Comparison of ENCODE assay signal across 8 cellular contexts in the genomic region with DNA sequence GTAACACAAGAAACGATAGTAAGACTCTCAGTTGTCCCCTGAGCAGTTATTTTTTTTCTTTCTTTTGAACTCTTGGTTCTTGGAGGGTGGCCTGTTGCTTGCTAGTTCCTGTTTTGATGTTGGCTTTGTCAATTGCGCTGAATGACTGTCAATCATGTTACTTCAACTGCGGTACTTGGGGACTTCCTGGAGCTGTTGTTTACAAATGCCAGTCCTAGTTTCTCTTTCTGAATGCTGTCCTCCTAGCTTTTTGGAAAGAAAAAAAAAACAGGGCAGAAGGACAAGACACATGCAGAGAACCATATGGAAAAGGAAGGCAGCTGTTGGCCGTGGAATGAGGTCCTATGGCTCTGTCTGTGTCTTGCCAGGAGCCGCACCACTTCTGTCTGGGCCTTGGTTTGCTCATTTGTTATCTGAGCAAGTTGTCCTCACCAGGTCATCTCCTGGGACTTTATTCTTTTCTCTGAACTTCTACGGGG. TPM values are rescaled to one million over a fixed set of nuclear protein-coding genes. Genes with fewer than 3 reads are reported as not detected.
DNase-seq lines count a peak whose midpoint lies in the region; ATAC-seq and TF ChIP-seq lines count a peak whose summit lies in the region.

No MANE protein-coding gene starts in this region.

- no peaks in the 10 kb centered on the region for H4K20me1 ChIP-seq in MM.1S (ENCODE audit: insufficient read depth, low read length)

- no peaks in the 10 kb centered on the region for H3K36me3 ChIP-seq in MM.1S (replicated peaks; ENCODE audit: insufficient read depth, low read length)
- H3K36me3 ChIP-seq in thymus (ENCODE audit: control insufficient read depth, insufficient read depth), result no peaks in the 10 kb centered on the region

- 40% methylated on average over 6 of the region's 6 CpGs for WGBS in thymus

- H3K9me2 ChIP-seq in MM.1S (replicated peaks; ENCODE audit: insufficient read depth, low read length), result no peaks in the 10 kb centered on the region

- H3K4me2 ChIP-seq in MM.1S (ENCODE audit: low read depth, low read length), result peak overlapping the region; percentile 93

- no peaks in the 10 kb centered on the region for H3K79me2 ChIP-seq in MM.1S (ENCODE audit: low read length)

- H3K9ac ChIP-seq in MM.1S (ENCODE audit: low read length), result peak overlapping the region; percentile 72

- ATAC-seq in GM18498 (IDR thresholded peaks at IDR 0.05; ENCODE audit: unreplicated experiment) (peak; percentile 59), GM21825 (IDR thresholded peaks at IDR 0.05; ENCODE audit: unreplicated experiment) (peak; percentile 54)

- H2AFZ ChIP-seq in MM.1S (ENCODE audit: low read length), result peak overlapping the region; percentile 56

- no peaks in the 10 kb centered on the region for H3K9me3 ChIP-seq in MM.1S (replicated peaks; ENCODE audit: insufficient read depth, low read length)
- no peaks in the 10 kb centered on the region for H3K9me3 ChIP-seq in thymus (ENCODE audit: control insufficient read depth)

- DNase-seq in MM.1S (peak; percentile 93), foreskin melanocyte (no peak), NCI-H146 treated with DMSO at 0.1 percent for 48 hours (lab: John Stamatoyannopoulos, UW; ENCODE audit: unreplicated experiment) (no peak)
- DNase-seq in activated effector memory CD4-positive, alpha-beta T cell treated with anti-CD3 and anti-CD28 coated beads, Interleukin-2, amount 50 U/mL, for 16 hours, result peak; percentile 71

- no peak for TF ChIP-seq CTCF in MM.1S (IDR thresholded peaks at IDR 0.05; ENCODE audit: low read length)

- H3K27me3 ChIP-seq in MM.1S (replicated peaks; ENCODE audit: insufficient read depth, low read length) (no peaks in the 10 kb centered on the region), layer of hippocampus (ENCODE audit: control insufficient read depth, insufficient read depth, low read length) (no peaks in the 10 kb centered on the region), thymus (ENCODE audit: control insufficient read depth, insufficient read depth) (no peaks in the 10 kb centered on the region)

- peak overlapping the region; percentile 54 for H3K4me3 ChIP-seq in MM.1S (ENCODE audit: low read length)
- H3K4me3 ChIP-seq in thymus (ENCODE audit: low read length), result peak overlapping the region; percentile 20

- H3K27ac ChIP-seq in MM.1S (ENCODE audit: low read length) (peak overlapping the region; percentile 97), layer of hippocampus (ENCODE audit: low read depth, low read length) (peak overlapping the region; percentile 65), thymus (ENCODE audit: low read depth) (peak overlapping the region; percentile 97)

- H3K4me1 ChIP-seq in MM.1S (ENCODE audit: low read length) (peaks cover 82% of the 10 kb centered on the region), thymus (ENCODE audit: control insufficient read depth, insufficient read depth, low read length) (peaks cover 71% of the 10 kb centered on the region)

- H3F3A ChIP-seq in MM.1S (ENCODE audit: insufficient read depth, low read length), result peaks cover 76% of the 10 kb centered on the region

RNA-seq across cellular contexts. Expression of a gene that starts 7.0 kb away (rescaled TPM):
- polyA plus RNA-seq in thymus, result 260 TPM

RNA-seq across cellular contexts. Expression of a gene that starts 54.3 kb away (rescaled TPM):
- polyA plus RNA-seq in thymus, result 43.4 TPM

RNA-seq across cellular contexts. Expression of a gene that starts 54.7 kb away (rescaled TPM):
- 31.0 TPM for polyA plus RNA-seq in thymus

Comparison
In these comparisons a context has a peak if more than half of its experiments do, and no peak if none do; other contexts are left out.
1. DNase-seq: peak in MM.1S (single experiment) and activated effector memory CD4-positive, alpha-beta T cell treated with anti-CD3 and anti-CD28 coated beads, Interleukin-2, amount 50 U/mL, for 16 hours (single experiment); none in foreskin melanocyte (single experiment) and NCI-H146 treated with DMSO at 0.1 percent for 48 hours (single experiment).
2. Peak in every context shown above with its lines, with median percentiles within 50 percentile points of each other: H3K27ac ChIP-seq.